ENCODE assay signal across 1 cellular context in the genomic region with DNA sequence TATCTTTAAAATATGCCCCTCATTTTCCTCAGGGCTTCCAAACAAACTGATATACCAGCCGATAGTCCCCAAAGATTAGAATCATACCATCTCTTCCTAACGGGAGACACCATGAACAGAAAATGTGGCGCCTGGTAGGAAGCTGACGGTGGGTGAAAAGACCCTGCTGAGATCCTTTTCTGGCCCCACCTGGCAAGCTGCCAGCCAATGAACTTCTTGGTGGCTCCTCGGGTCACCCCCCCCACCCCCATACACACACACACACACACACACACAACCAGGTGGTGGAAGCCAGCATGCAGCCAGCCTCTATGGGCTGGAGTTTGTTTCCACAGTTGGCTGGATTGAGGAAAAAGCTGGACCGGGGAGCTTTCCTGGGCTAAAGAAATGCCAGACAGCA.
TF ChIP-seq lines count a peak whose summit lies in the region.

No MANE protein-coding gene starts in this region.

TF ChIP-seq in A549, 52 proteins besides CTCF, POLR2A, EP300 and RAD21 (continued from another document):
- TF ChIP-seq, protein P1, sequence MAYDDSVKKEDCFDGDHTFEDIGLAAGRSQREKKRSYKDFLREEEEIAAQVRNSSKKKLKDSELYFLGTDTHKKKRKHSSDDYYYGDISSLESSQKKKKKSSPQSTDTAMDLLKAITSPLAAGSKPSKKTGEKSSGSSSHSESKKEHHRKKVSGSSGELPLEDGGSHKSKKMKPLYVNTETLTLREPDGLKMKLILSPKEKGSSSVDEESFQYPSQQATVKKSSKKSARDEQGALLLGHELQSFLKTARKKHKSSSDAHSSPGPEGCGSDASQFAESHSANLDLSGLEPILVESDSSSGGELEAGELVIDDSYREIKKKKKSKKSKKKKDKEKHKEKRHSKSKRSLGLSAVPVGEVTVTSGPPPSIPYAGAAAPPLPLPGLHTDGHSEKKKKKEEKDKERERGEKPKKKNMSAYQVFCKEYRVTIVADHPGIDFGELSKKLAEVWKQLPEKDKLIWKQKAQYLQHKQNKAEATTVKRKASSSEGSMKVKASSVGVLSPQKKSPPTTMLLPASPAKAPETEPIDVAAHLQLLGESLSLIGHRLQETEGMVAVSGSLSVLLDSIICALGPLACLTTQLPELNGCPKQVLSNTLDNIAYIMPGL (CRISPR knock-in tag; IDR thresholded peaks at IDR 0.05; ENCODE audit: borderline replicate concordance), result no peak
- TF ChIP-seq TFCP2L1 (CRISPR knock-in tag; IDR thresholded peaks at IDR 0.05) (no peak), NFE2L2 (conservative IDR thresholded peaks at IDR 0.05; ENCODE audit: low read length) (no peak), JUN (IDR thresholded peaks at IDR 0.05) (no peak)
- TF ChIP-seq, protein P2, sequence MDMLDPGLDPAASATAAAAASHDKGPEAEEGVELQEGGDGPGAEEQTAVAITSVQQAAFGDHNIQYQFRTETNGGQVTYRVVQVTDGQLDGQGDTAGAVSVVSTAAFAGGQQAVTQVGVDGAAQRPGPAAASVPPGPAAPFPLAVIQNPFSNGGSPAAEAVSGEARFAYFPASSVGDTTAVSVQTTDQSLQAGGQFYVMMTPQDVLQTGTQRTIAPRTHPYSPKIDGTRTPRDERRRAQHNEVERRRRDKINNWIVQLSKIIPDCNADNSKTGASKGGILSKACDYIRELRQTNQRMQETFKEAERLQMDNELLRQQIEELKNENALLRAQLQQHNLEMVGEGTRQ (IDR thresholded peaks at IDR 0.05), result no peak
TF ChIP-seq in A549: peak in this region for 0.
